Comparison of ENCODE assay signal across 18 cellular contexts in genomic region chr3:158722108-158722507, GRCh38. TPM values are rescaled to one million over a fixed set of nuclear protein-coding genes. Genes with fewer than 3 reads are reported as not detected.
A peak's percentile ranks its signal among the peaks of the same experiment; 100 is the strongest.
DNase-seq lines count a peak whose midpoint lies in the region; ATAC-seq and TF ChIP-seq lines count a peak whose summit lies in the region.
"Had no signal": no experiment of that assay in that cellular context is flagged by ENCODE, and none has a peak within 500 bp of the region (broad histone marks: within the 10 kb centered on the region; RNA-seq: fewer than 3 reads in every experiment).

No MANE protein-coding gene starts in this region.

- H3K36me3 ChIP-seq in CD4-positive, CD25-positive, alpha-beta regulatory T cell (ENCODE audit: control insufficient read depth, insufficient read depth, low read length): no peaks in the 10 kb centered on the region
- H3K36me3 ChIP-seq in left lung: no peaks in the 10 kb centered on the region
- no peaks in the 10 kb centered on the region for H3K36me3 ChIP-seq in transverse colon
- H3K36me3 ChIP-seq: BE2C, SJCRH30 had no signal

- no peak for TF ChIP-seq POLR2A in transverse colon (IDR thresholded peaks at IDR 0.05)

- H3K27ac ChIP-seq in CD4-positive, CD25-positive, alpha-beta regulatory T cell (ENCODE audit: insufficient read depth, low read length, poor library complexity, severe bottlenecking): peak overlapping the region; percentile 9
- H3K27ac ChIP-seq in left lung (peak overlapping the region; percentile 58 to 85), transverse colon (peak overlapping the region; percentile 82 to 90 (median 88))
- H3K27ac ChIP-seq: SJCRH30 had no signal

- no peak overlapping the region for H3K4me3 ChIP-seq in CD4-positive, CD25-positive, alpha-beta regulatory T cell (ENCODE audit: low read depth, low read length)
- H3K4me3 ChIP-seq in left lung: no peak overlapping the region
- no peak overlapping the region for H3K4me3 ChIP-seq in transverse colon
- H3K4me3 ChIP-seq: SJCRH30 had no signal

- H3K4me3 Mint-ChIP-seq in CD4-positive, CD25-positive, alpha-beta regulatory T cell: peak overlapping the region in 1 of 4 donors; percentile 35
- H3K4me3 Mint-ChIP-seq in T-helper 17 cell: no peak overlapping the region
- H3K4me3 Mint-ChIP-seq in activated naive CD8-positive, alpha-beta T cell treated with anti-CD3 and anti-CD28 coated beads for 36 hours: no peak overlapping the region
- H3K4me3 Mint-ChIP-seq: H9 had no signal

- intact Hi-C loops in left lung (cut with DNase I): no loop called here
- intact Hi-C loops in transverse colon (cut with DNase I; ENCODE audit: low total_unique reads): no loop called here

- H3K27me3 Mint-ChIP-seq in CD4-positive, CD25-positive, alpha-beta regulatory T cell: no peaks in the 10 kb centered on the region
- no peaks in the 10 kb centered on the region for H3K27me3 Mint-ChIP-seq in T-helper 17 cell
- no peaks in the 10 kb centered on the region for H3K27me3 Mint-ChIP-seq in activated naive CD8-positive, alpha-beta T cell treated with anti-CD3 and anti-CD28 coated beads for 36 hours

- H3K36me3 Mint-ChIP-seq in CD4-positive, CD25-positive, alpha-beta regulatory T cell: peaks cover 23% of the 10 kb centered on the region
- H3K36me3 Mint-ChIP-seq in T-helper 17 cell (ENCODE audit: low read depth): peaks cover 5% of the 10 kb centered on the region
- H3K36me3 Mint-ChIP-seq in activated naive CD8-positive, alpha-beta T cell treated with anti-CD3 and anti-CD28 coated beads for 36 hours: peaks cover 23% of the 10 kb centered on the region

- DNase-seq in CD4-positive, CD25-positive, alpha-beta regulatory T cell: peak in 1 of 3 donors; percentile 9
- DNase-seq in T-helper 17 cell (no peak), left lung (no peak), transverse colon (no peak), HuH-7.5 (ENCODE audit: low spot score) (no peak), pons (ENCODE audit: low spot score) (no peak), HPDE6-E6E7 (ENCODE audit: extremely low spot score) (no peak)
- no peak for DNase-seq in activated naive CD8-positive, alpha-beta T cell treated with anti-CD3 and anti-CD28 coated beads for 36 hours
- DNase-seq: BE2C, DMS53, H9, Karpas-422, MM.1S, NCI-H1105, NCI-H187 treated with DMSO at 0.1 percent for 48 hours, NCI-H2171 treated with DMSO at 0.1 percent for 48 hours, SJCRH30 had no signal

- WGBS in transverse colon (ENCODE audit: low coverage in 1 of 2), 2 donors: 85 to 100% methylated on average over 1 of the region's 1 CpG

- H3K9me3 ChIP-seq in CD4-positive, CD25-positive, alpha-beta regulatory T cell (ENCODE audit: control insufficient read depth in 2 of 2, low read length in 2 of 2): no peaks in the 10 kb centered on the region
- H3K9me3 ChIP-seq in T-helper 17 cell (ENCODE audit: control insufficient read depth, low read length, poor library complexity, severe bottlenecking): no peaks in the 10 kb centered on the region
- no peaks in the 10 kb centered on the region for H3K9me3 ChIP-seq in left lung
- no peaks in the 10 kb centered on the region for H3K9me3 ChIP-seq in transverse colon
- H3K9me3 ChIP-seq: BE2C, SJCRH30 had no signal

- peaks cover 15 to 55% (median 28%) of the 10 kb centered on the region in 4 donors for H3K4me1 Mint-ChIP-seq in CD4-positive, CD25-positive, alpha-beta regulatory T cell
- H3K4me1 Mint-ChIP-seq in T-helper 17 cell: peaks cover 26% of the 10 kb centered on the region
- H3K4me1 Mint-ChIP-seq in activated naive CD8-positive, alpha-beta T cell treated with anti-CD3 and anti-CD28 coated beads for 36 hours: peaks cover 26% of the 10 kb centered on the region

- TF ChIP-seq CTCF in left lung (IDR thresholded peaks at IDR 0.05) (no peak), transverse colon (IDR thresholded peaks at IDR 0.05) (no peak)

- no peaks in the 10 kb centered on the region for H3K27me3 ChIP-seq in CD4-positive, CD25-positive, alpha-beta regulatory T cell (ENCODE audit: control insufficient read depth, insufficient read depth, low read length)
- H3K27me3 ChIP-seq in left lung (no peaks in the 10 kb centered on the region), transverse colon (no peaks in the 10 kb centered on the region)
- H3K27me3 ChIP-seq: BE2C, SJCRH30 had no signal

- peaks cover 15% of the 10 kb centered on the region for H3K4me1 ChIP-seq in CD4-positive, CD25-positive, alpha-beta regulatory T cell (ENCODE audit: control insufficient read depth, insufficient read depth, low read length, poor library complexity, severe bottlenecking)
- H3K4me1 ChIP-seq in left lung (peaks cover 19 to 34% of the 10 kb centered on the region in 2 donors), transverse colon (peaks cover 36 to 64% (median 46%) of the 10 kb centered on the region in 4 donors)

- H3K9me3 Mint-ChIP-seq in CD4-positive, CD25-positive, alpha-beta regulatory T cell: peaks cover 0 to 1% (median 0%) of the 10 kb centered on the region in 7 donors
- no peaks in the 10 kb centered on the region for H3K9me3 Mint-ChIP-seq in activated naive CD8-positive, alpha-beta T cell treated with anti-CD3 and anti-CD28 coated beads for 36 hours
- H3K9me3 Mint-ChIP-seq: H9 had no signal

- peak overlapping the region in 2 of 3 donors; percentile 43 to 93 for H3K27ac Mint-ChIP-seq in CD4-positive, CD25-positive, alpha-beta regulatory T cell
- H3K27ac Mint-ChIP-seq in T-helper 17 cell: peak overlapping the region; percentile 96
- no peak overlapping the region for H3K27ac Mint-ChIP-seq in activated naive CD8-positive, alpha-beta T cell treated with anti-CD3 and anti-CD28 coated beads for 36 hours

- in situ Hi-C loops in transverse colon (cut with MboI; ENCODE audit: low pct_ligation_motif_present in 1 of 4, low pct_unique_long_range_greater_than_20kb in 1 of 4, low sequenced_read_pairs in 3 of 4): loop anchor here in 1 of 4 donors (10.0 kb wide), 1 partner anchor 73 kb away; no protein-coding TSS in a partner anchor

- peak in 1 of 2 donors; percentile 22 for ATAC-seq in CD4-positive, CD25-positive, alpha-beta regulatory T cell (ENCODE audit: low read depth in 2 of 2)
- peak; percentile 30 for ATAC-seq in T-helper 17 cell
- ATAC-seq in left lung: no peak

- no peak for TF ChIP-seq EP300 in transverse colon (IDR thresholded peaks at IDR 0.05; ENCODE audit: low read depth)

RNA-seq across cellular contexts. Expression of gene RARRES1, which starts 10.1 kb away (rescaled TPM):
- total RNA-seq in CD4-positive, CD25-positive, alpha-beta regulatory T cell: not detected
- polyA plus RNA-seq in CD4-positive, CD25-positive, alpha-beta regulatory T cell: not detected
- total RNA-seq in T-helper 17 cell (not detected), left lung (100 to 1,000 TPM in 1 of 2 donors, 10 to 100 TPM in 1; 52.4 to 131 TPM), transverse colon (10 to 100 TPM in 2 of 4 donors, 1 to 10 TPM in 2; 3.4 to 71.5 (median 30.2) TPM)
- not detected for total RNA-seq in activated naive CD8-positive, alpha-beta T cell treated with anti-CD3 and anti-CD28 coated beads for 36 hours
- total RNA-seq: NCI-H460, SJCRH30 had no signal

RNA-seq across cellular contexts. Expression of gene LXN, which starts 49.7 kb away (rescaled TPM):
- total RNA-seq in CD4-positive, CD25-positive, alpha-beta regulatory T cell: 6.6 TPM
- polyA plus RNA-seq in CD4-positive, CD25-positive, alpha-beta regulatory T cell: 10 to 100 TPM; 23.1 to 31.9 (median 24.7) TPM
- total RNA-seq in T-helper 17 cell: 1 to 10 TPM; 3.6 to 5.6 TPM
- total RNA-seq in left lung: 10 to 100 TPM; 31.4 to 52.5 TPM
- 10 to 100 TPM; 22.2 to 55.8 (median 24.4) TPM for total RNA-seq in transverse colon
- 1 to 10 TPM; 7.6 to 8.2 TPM for total RNA-seq in activated naive CD8-positive, alpha-beta T cell treated with anti-CD3 and anti-CD28 coated beads for 36 hours
- total RNA-seq: SJCRH30 had no signal

Comparison
In these comparisons a context has a peak if more than half of its experiments do, and no peak if none do; other contexts are left out.
1. H3K27ac ChIP-seq: peak in every context shown above with its lines; median percentile 88 in transverse colon; 72 in left lung; 9 in CD4-positive, CD25-positive, alpha-beta regulatory T cell.